ENCODE assay signal across 8 cellular contexts in the genomic region with DNA sequence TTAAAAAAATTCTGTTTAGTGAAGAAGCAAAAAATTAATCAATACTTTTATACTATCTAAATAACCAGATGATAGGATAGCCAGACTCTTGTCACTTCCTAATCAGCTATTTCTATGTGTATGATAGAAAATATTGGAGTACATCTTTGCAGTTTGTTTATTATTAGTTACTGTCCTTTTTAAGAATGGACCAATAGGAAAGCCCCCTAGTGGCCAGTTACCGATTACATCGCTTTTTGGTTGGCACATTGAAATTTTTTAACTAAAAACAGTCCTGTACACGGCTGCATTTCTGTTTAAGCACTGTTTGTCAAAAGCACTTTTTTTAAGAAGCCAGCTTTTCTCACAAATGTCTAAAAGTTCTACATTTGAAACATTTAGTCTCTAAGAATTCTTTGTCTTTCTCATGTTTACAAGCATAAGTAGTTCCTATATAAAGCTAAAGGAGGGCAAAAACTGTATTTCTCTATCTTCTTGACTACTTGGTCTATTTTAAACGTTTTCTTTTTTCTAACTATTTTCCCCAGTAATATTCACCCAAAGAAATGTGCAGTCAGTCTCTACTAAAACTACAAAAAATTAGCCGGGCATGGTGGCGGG.
DNase-seq lines count a peak whose midpoint lies in the region; ATAC-seq, FAIRE-seq and TF ChIP-seq lines count a peak whose summit lies in the region.

No MANE protein-coding gene starts in this region.

- DNase-seq in heart right ventricle = peak in 1 of 2 donors; percentile 36
- no peak for DNase-seq in left ventricle myocardium superior
- DNase-seq in NCI-H2227 treated with DMSO at 0.1 percent for 48 hours (lab: John Stamatoyannopoulos, UW) = peak; percentile 17
- DNase-seq in bronchial epithelial cell (ENCODE audit: low read depth) = peak; percentile 34
- peak; percentile 50 for DNase-seq in mesenchymal stem cell
- no peak for DNase-seq in activated gamma-delta T cell treated with Interleukin-2 at 50 U/mL for 16 hours

- H2BK12ac ChIP-seq in mesenchymal stem cell (ENCODE audit: low read length in 2 of 2) = no peak overlapping the region

- no peaks in the 10 kb centered on the region for H3K79me1 ChIP-seq in mesenchymal stem cell (replicated peaks; ENCODE audit: low read length, poor library complexity, severe bottlenecking)

- no peak overlapping the region for H3K4me2 ChIP-seq in mesenchymal stem cell (ENCODE audit: low read length, poor library complexity, severe bottlenecking)

- H2BK15ac ChIP-seq in mesenchymal stem cell (ENCODE audit: low read depth, poor library complexity, severe bottlenecking) = no peak overlapping the region

- H3K36me3 ChIP-seq in heart right ventricle (no peaks in the 10 kb centered on the region), bronchial epithelial cell (ENCODE audit: control insufficient read depth, insufficient read depth, low read length) (no peaks in the 10 kb centered on the region), mesenchymal stem cell (ENCODE audit: control insufficient read depth in 1 of 2, insufficient read depth in 2 of 2, low read depth in 1 of 2, low read length in 2 of 2) (no peaks in the 10 kb centered on the region)

- no peak overlapping the region for H3K18ac ChIP-seq in mesenchymal stem cell (ENCODE audit: low read depth in 1 of 2, low read length in 2 of 2)

- H3K9ac ChIP-seq in mesenchymal stem cell (ENCODE audit: low read length) = no peak overlapping the region

- no peak overlapping the region for H3K14ac ChIP-seq in mesenchymal stem cell (ENCODE audit: low read length in 2 of 2)

- H3K27me3 ChIP-seq in heart right ventricle (peaks cover 0 to 18% (median 11%) of the 10 kb centered on the region in 7 donors), bronchial epithelial cell (ENCODE audit: control insufficient read depth, insufficient read depth, low read length) (peaks cover 2% of the 10 kb centered on the region), mesenchymal stem cell (ENCODE audit: control insufficient read depth in 1 of 2, insufficient read depth in 1 of 2, low read length in 2 of 2) (no peaks in the 10 kb centered on the region)

- H3K23ac ChIP-seq in mesenchymal stem cell (ENCODE audit: low read length in 2 of 2) = no peak overlapping the region

- H3K27ac ChIP-seq in heart right ventricle (no peak overlapping the region), mesenchymal stem cell (ENCODE audit: low read length, poor library complexity, severe bottlenecking) (no peak overlapping the region)

- H3K9me3 ChIP-seq in heart right ventricle = no peaks in the 10 kb centered on the region
- H3K9me3 ChIP-seq in mesenchymal stem cell (ENCODE audit: control insufficient read depth, low read length) = no peaks in the 10 kb centered on the region

- intact Hi-C loops in heart right ventricle (cut with DNase I) (loop anchor here in 8 of 10 donors (2.0 to 10.0 kb wide), 9 partner anchors 229 to 1236 kb away; no protein-coding TSS in a partner anchor), left ventricle myocardium superior (cut with micrococcal nuclease) (no loop called here)

- no peak for ATAC-seq in heart right ventricle
- ATAC-seq in left ventricle myocardium superior = no peak
- ATAC-seq in GM21528 (IDR thresholded peaks at IDR 0.05; ENCODE audit: low FRiP score, unreplicated experiment) = no peak
- ATAC-seq in GM18858 (IDR thresholded peaks at IDR 0.05; ENCODE audit: unreplicated experiment) = no peak

- no peak overlapping the region for H2AFZ ChIP-seq in mesenchymal stem cell (ENCODE audit: low read depth, low read length)

- no peak overlapping the region for H2BK120ac ChIP-seq in mesenchymal stem cell (ENCODE audit: low read depth, low read length)

- no peak overlapping the region for H3K4ac ChIP-seq in mesenchymal stem cell (ENCODE audit: low read depth in 1 of 2, low read length in 2 of 2)

- peak; percentile 57 to 83 (median 70) for TF ChIP-seq CTCF in heart right ventricle (IDR thresholded peaks at IDR 0.05)
- TF ChIP-seq CTCF in bronchial epithelial cell (IDR thresholded peaks at IDR 0.05; ENCODE audit: insufficient read depth, low read length, severe bottlenecking) = peak; percentile 59

- no peak for FAIRE-seq in bronchial epithelial cell (lab: Jason Lieb, UNC)

- no peak overlapping the region for H2AK5ac ChIP-seq in mesenchymal stem cell (ENCODE audit: low read length, severe bottlenecking)

- H3K4me3 ChIP-seq in heart right ventricle = no peak overlapping the region
- no peak overlapping the region for H3K4me3 ChIP-seq in bronchial epithelial cell (ENCODE audit: low read depth, low read length)
- no peak overlapping the region for H3K4me3 ChIP-seq in mesenchymal stem cell (ENCODE audit: insufficient read depth in 1 of 2, low read depth in 1 of 2, low read length in 2 of 2)

- 35 to 38% methylated on average over 6 of the region's 6 CpGs for WGBS in heart right ventricle, 2 donors
- WGBS in mesenchymal stem cell = 40% methylated on average over 6 of the region's 6 CpGs

- no peak overlapping the region for H2BK5ac ChIP-seq in mesenchymal stem cell (ENCODE audit: low read depth, low read length, poor library complexity, severe bottlenecking)

- H3K4me1 ChIP-seq in heart right ventricle (no peaks in the 10 kb centered on the region), mesenchymal stem cell (ENCODE audit: control insufficient read depth, insufficient read depth, low read depth, low read length) (no peaks in the 10 kb centered on the region)

- no peak overlapping the region for H4K8ac ChIP-seq in mesenchymal stem cell (ENCODE audit: low read length)

- H4K91ac ChIP-seq in mesenchymal stem cell (ENCODE audit: low read length) = no peak overlapping the region

Comparison
In these comparisons a context has a peak if more than half of its experiments do, and no peak if none do; other contexts are left out.
1. DNase-seq: peak in NCI-H2227 treated with DMSO at 0.1 percent for 48 hours (single experiment), bronchial epithelial cell (single experiment) and mesenchymal stem cell (single experiment); none in left ventricle myocardium superior (single experiment) and activated gamma-delta T cell treated with Interleukin-2 at 50 U/mL for 16 hours (single experiment).